9 cellular contexts compared by ENCODE assay signal in genomic region chr14:36582011-36582873, GRCh38. TPM values are rescaled to one million over a fixed set of nuclear protein-coding genes. Genes with fewer than 3 reads are reported as not detected.
DNase-seq lines count a peak whose midpoint lies in the region; ATAC-seq and TF ChIP-seq lines count a peak whose summit lies in the region.
"Had no signal": no experiment of that assay in that cellular context is flagged by ENCODE, and none has a peak within 500 bp of the region (broad histone marks: within the 10 kb centered on the region; RNA-seq: fewer than 3 reads in every experiment).

Gene NKX2-8 (minus strand): TSS chr14:36582614. CDS start chr14:36582389, 225 bp downstream.

- H3K4me3 Mint-ChIP-seq in activated naive CD8-positive, alpha-beta T cell treated with anti-CD3 and anti-CD28 coated beads, Interleukin-2, amount 10 ng/mL, durations not matched to agents 7 days and 5 days = peak within 1 kb of the TSS; percentile 5
- no peak within 1 kb of the TSS for H3K4me3 Mint-ChIP-seq in activated naive CD8-positive, alpha-beta T cell treated with anti-CD3 and anti-CD28 coated beads for 36 hours

- in situ Hi-C loops in brain microvascular endothelial cell (cut with HindIII; ENCODE audit: low pct_ligation_motif_present, low sequenced_read_pairs) = no loop called here

- no peak within 1 kb of the TSS for H3K27ac Mint-ChIP-seq in activated naive CD8-positive, alpha-beta T cell treated with anti-CD3 and anti-CD28 coated beads, Interleukin-2, amount 10 ng/mL, durations not matched to agents 7 days and 5 days
- H3K27ac Mint-ChIP-seq in activated naive CD8-positive, alpha-beta T cell treated with anti-CD3 and anti-CD28 coated beads for 36 hours = no peak within 1 kb of the TSS

- peak; percentile 27 for DNase-seq in activated naive CD8-positive, alpha-beta T cell treated with anti-CD3 and anti-CD28 coated beads, Interleukin-2, amount 10 ng/mL, durations not matched to agents 7 days and 5 days
- no peak for DNase-seq in activated naive CD8-positive, alpha-beta T cell treated with anti-CD3 and anti-CD28 coated beads for 36 hours
- DNase-seq in brain microvascular endothelial cell (no peak), lower leg skin (ENCODE audit: low spot score in 2 of 2) (no peak), uterus (no peak), NOMO-1 treated with dmso at 0.1 percent for 144 hours (lab: John Stamatoyannopoulos, UW; ENCODE audit: unreplicated experiment) (no peak)

- WGBS in lower leg skin, 2 donors = 1 to 3% methylated on average over 45 to 51 of the region's 62 CpGs

- no peaks in the 10 kb centered on the region for H3K4me1 Mint-ChIP-seq in activated naive CD8-positive, alpha-beta T cell treated with anti-CD3 and anti-CD28 coated beads, Interleukin-2, amount 10 ng/mL, durations not matched to agents 7 days and 5 days
- H3K4me1 Mint-ChIP-seq in activated naive CD8-positive, alpha-beta T cell treated with anti-CD3 and anti-CD28 coated beads for 36 hours = peaks cover 3% of the 10 kb centered on the region

- TF ChIP-seq POLR2A in lower leg skin (IDR thresholded peaks at IDR 0.05) (no peak), uterus (IDR thresholded peaks at IDR 0.05) (no peak)

- H3K27ac ChIP-seq in brain microvascular endothelial cell (no peak within 1 kb of the TSS), uterus (no peak within 1 kb of the TSS)

- H3K27me3 Mint-ChIP-seq in activated naive CD8-positive, alpha-beta T cell treated with anti-CD3 and anti-CD28 coated beads, Interleukin-2, amount 10 ng/mL, durations not matched to agents 7 days and 5 days = peaks cover 75% of the 10 kb centered on the region
- peaks cover 85% of the 10 kb centered on the region for H3K27me3 Mint-ChIP-seq in activated naive CD8-positive, alpha-beta T cell treated with anti-CD3 and anti-CD28 coated beads for 36 hours

- H3K9me3 ChIP-seq in uterus = no peaks in the 10 kb centered on the region

- H3K4me1 ChIP-seq in uterus = peaks cover 0 to 20% of the 10 kb centered on the region in 2 donors

- POLR2A ChIA-PET in activated naive CD8-positive, alpha-beta T cell treated with anti-CD3 and anti-CD28 coated beads, Interleukin-2, amount 10 ng/mL, durations not matched to agents 7 days and 5 days (lab: Charles Lee) = no interaction called here

- no peaks in the 10 kb centered on the region for H3K36me3 Mint-ChIP-seq in activated naive CD8-positive, alpha-beta T cell treated with anti-CD3 and anti-CD28 coated beads, Interleukin-2, amount 10 ng/mL, durations not matched to agents 7 days and 5 days
- H3K36me3 Mint-ChIP-seq in activated naive CD8-positive, alpha-beta T cell treated with anti-CD3 and anti-CD28 coated beads for 36 hours = no peaks in the 10 kb centered on the region

- H3K4me3 ChIP-seq in brain microvascular endothelial cell (ENCODE audit: low read depth, low read length) = peak within 1 kb of the TSS; percentile 37
- H3K4me3 ChIP-seq in lower leg skin (ENCODE audit: low read depth, poor library complexity, severe bottlenecking) = peak within 1 kb of the TSS; percentile 21
- peak within 1 kb of the TSS; percentile 11 to 16 for H3K4me3 ChIP-seq in uterus

- TF ChIP-seq CTCF in brain microvascular endothelial cell (IDR thresholded peaks at IDR 0.05; ENCODE audit: low read depth, low read length, missing control alignments) (no peak), lower leg skin (IDR thresholded peaks at IDR 0.05) (no peak), uterus (IDR thresholded peaks at IDR 0.05) (no peak)

- H3K9me3 Mint-ChIP-seq in activated naive CD8-positive, alpha-beta T cell treated with anti-CD3 and anti-CD28 coated beads, Interleukin-2, amount 10 ng/mL, durations not matched to agents 7 days and 5 days = no peaks in the 10 kb centered on the region
- no peaks in the 10 kb centered on the region for H3K9me3 Mint-ChIP-seq in activated naive CD8-positive, alpha-beta T cell treated with anti-CD3 and anti-CD28 coated beads for 36 hours

- intact Hi-C loops in lower leg skin (cut with DNase I; ENCODE audit: low total_unique reads) (no loop called here), uterus (cut with DNase I; ENCODE audit: low total_unique reads) (no loop called here)

- H3K27me3 ChIP-seq in brain microvascular endothelial cell (replicated peaks) (peaks cover 77% of the 10 kb centered on the region), uterus (peaks cover 0 to 39% of the 10 kb centered on the region in 2 donors)

- H3K36me3 ChIP-seq in brain microvascular endothelial cell (replicated peaks) = no peaks in the 10 kb centered on the region
- no peaks in the 10 kb centered on the region for H3K36me3 ChIP-seq in uterus

- ATAC-seq in activated naive CD8-positive, alpha-beta T cell treated with anti-CD3 and anti-CD28 coated beads, Interleukin-2, amount 10 ng/mL, durations not matched to agents 7 days and 5 days (ENCODE audit: low read depth) = no peak
- ATAC-seq in GM21423 (IDR thresholded peaks at IDR 0.05; ENCODE audit: unreplicated experiment) = no peak
- no peak for ATAC-seq in GM21526 (IDR thresholded peaks at IDR 0.05; ENCODE audit: low FRiP score, unreplicated experiment)

RNA-seq across cellular contexts. Expression of gene NKX2-8, which starts in this region (rescaled TPM):
- not detected for total RNA-seq in activated naive CD8-positive, alpha-beta T cell treated with anti-CD3 and anti-CD28 coated beads, Interleukin-2, amount 10 ng/mL, durations not matched to agents 7 days and 5 days
- not detected for total RNA-seq in activated naive CD8-positive, alpha-beta T cell treated with anti-CD3 and anti-CD28 coated beads for 36 hours
- total RNA-seq in lower leg skin (1 to 10 TPM in 3 of 4 donors, not detected in 1; 1.2 to 2.9 (median 1.2) TPM), uterus (under 1 TPM in 1 of 4 donors, not detected in 3; 0.46 TPM)
- total RNA-seq: T-helper 2 cell treated with Interferon-gamma antibody and Interleukin-4, amounts not matched to agents 100 ng/mL and 5 ng/mL, for 36 hours had no signal

Comparison
In these comparisons a context has a peak if more than half of its experiments do, and no peak if none do; other contexts are left out.
1. Peak in DNase-seq in activated naive CD8-positive, alpha-beta T cell treated with anti-CD3 and anti-CD28 coated beads, Interleukin-2, amount 10 ng/mL, durations not matched to agents 7 days and 5 days; RNA of the gene not detected or under 1 TPM.